In genomic region chr12:48815281-48816110, GRCh38 we compare ENCODE assay signal across 8 cellular contexts. TPM values are rescaled to one million over a fixed set of nuclear protein-coding genes. Genes with fewer than 3 reads are reported as not detected.
DNase-seq lines count a peak whose midpoint lies in the region; ATAC-seq and TF ChIP-seq lines count a peak whose summit lies in the region.

No MANE protein-coding gene starts in this region.

- H3K4me1 Mint-ChIP-seq in CD8-positive, alpha-beta T cell (ENCODE audit: low read depth), result peaks cover 36% of the 10 kb centered on the region
- H3K4me1 Mint-ChIP-seq in activated naive CD8-positive, alpha-beta T cell (ENCODE audit: low read depth), result peaks cover 30% of the 10 kb centered on the region
- peaks cover 31% of the 10 kb centered on the region for H3K4me1 Mint-ChIP-seq in glutamatergic neuron (ENCODE audit: low read depth, unreplicated experiment)

- H3K9ac ChIP-seq in HUES48 (ENCODE audit: low read depth, low read length) (no peak overlapping the region), NT2/D1 (ENCODE audit: insufficient read length, low read depth) (peak overlapping the region; percentile 90)

- no peaks in the 10 kb centered on the region for H3K27me3 ChIP-seq in CD8-positive, alpha-beta T cell (ENCODE audit: insufficient read depth, low read length)
- H3K27me3 ChIP-seq in HUES48 (ENCODE audit: control insufficient read depth, insufficient read depth, low read length), result peaks cover 56% of the 10 kb centered on the region
- peaks cover 23% of the 10 kb centered on the region for H3K27me3 ChIP-seq in NT2/D1 (ENCODE audit: insufficient read depth, insufficient read length)
- H3K27me3 ChIP-seq in neutrophil, result peaks cover 73% of the 10 kb centered on the region

- DNase-seq in CD8-positive, alpha-beta T cell, result no peak
- peak; percentile 68 for DNase-seq in NT2/D1 (ENCODE audit: low read depth, low spot score)
- DNase-seq in glutamatergic neuron, result peak; percentile 90

- TF ChIP-seq CTCF in CD8-positive, alpha-beta T cell (IDR thresholded peaks at IDR 0.05), result no peak
- TF ChIP-seq CTCF in glutamatergic neuron (IDR thresholded peaks at IDR 0.05; ENCODE audit: partially characterized antibody, unreplicated experiment) (no peak), neutrophil (IDR thresholded peaks at IDR 0.05) (no peak)

- no peaks in the 10 kb centered on the region for H3K9me3 ChIP-seq in CD8-positive, alpha-beta T cell (ENCODE audit: low read length)
- no peaks in the 10 kb centered on the region for H3K9me3 ChIP-seq in HUES48 (ENCODE audit: control insufficient read depth, insufficient read depth, low read length)
- no peaks in the 10 kb centered on the region for H3K9me3 ChIP-seq in NT2/D1 (ENCODE audit: insufficient read depth, low read length)
- no peaks in the 10 kb centered on the region for H3K9me3 ChIP-seq in neutrophil

- ATAC-seq in CD8-positive, alpha-beta T cell, result peak; percentile 6
- ATAC-seq in GM19372 (IDR thresholded peaks at IDR 0.05; ENCODE audit: low read depth, unreplicated experiment) (peak; percentile 4), GM18519 (IDR thresholded peaks at IDR 0.05; ENCODE audit: low FRiP score, unreplicated experiment) (no peak)

- peaks cover 8% of the 10 kb centered on the region for H3K27me3 Mint-ChIP-seq in CD8-positive, alpha-beta T cell (ENCODE audit: low read depth)
- H3K27me3 Mint-ChIP-seq in activated naive CD8-positive, alpha-beta T cell, result peaks cover 8% of the 10 kb centered on the region
- peaks cover 24% of the 10 kb centered on the region for H3K27me3 Mint-ChIP-seq in glutamatergic neuron (ENCODE audit: unreplicated experiment)

- H3K36me3 ChIP-seq in CD8-positive, alpha-beta T cell (ENCODE audit: insufficient read depth, low read length), result no peaks in the 10 kb centered on the region
- H3K36me3 ChIP-seq in HUES48 (ENCODE audit: control insufficient read depth, insufficient read depth, low read length) (no peaks in the 10 kb centered on the region), NT2/D1 (ENCODE audit: insufficient read depth, insufficient read length, low read length) (peaks cover 2% of the 10 kb centered on the region), neutrophil (no peaks in the 10 kb centered on the region)

- peaks cover 27% of the 10 kb centered on the region for H3K4me1 ChIP-seq in CD8-positive, alpha-beta T cell (ENCODE audit: insufficient read depth, low read length)
- peaks cover 24% of the 10 kb centered on the region for H3K4me1 ChIP-seq in HUES48 (ENCODE audit: control insufficient read depth, insufficient read depth, low read length)
- H3K4me1 ChIP-seq in NT2/D1 (ENCODE audit: insufficient read depth, insufficient read length), result peaks cover 37% of the 10 kb centered on the region
- peaks cover 33% of the 10 kb centered on the region in 2 experiments for H3K4me1 ChIP-seq in neutrophil (ENCODE audit: control insufficient read depth in 1 of 2, insufficient read depth in 1 of 2, low read depth in 1 of 2, low read length in 1 of 2)

- H3K36me3 Mint-ChIP-seq in CD8-positive, alpha-beta T cell, result no peaks in the 10 kb centered on the region
- no peaks in the 10 kb centered on the region for H3K36me3 Mint-ChIP-seq in activated naive CD8-positive, alpha-beta T cell
- peaks cover 4% of the 10 kb centered on the region for H3K36me3 Mint-ChIP-seq in glutamatergic neuron (ENCODE audit: unreplicated experiment)

- peak overlapping the region; percentile 88 for H3K4me3 ChIP-seq in CD8-positive, alpha-beta T cell (ENCODE audit: low read depth, low read length)
- peak overlapping the region; percentile 72 for H3K4me3 ChIP-seq in HUES48 (ENCODE audit: low read depth, low read length)
- H3K4me3 ChIP-seq in NT2/D1 (ENCODE audit: insufficient read length, low read depth), result peak overlapping the region; percentile 72
- peak overlapping the region; percentile 69 to 92 for H3K4me3 ChIP-seq in neutrophil (ENCODE audit: low read depth in 1 of 2, low read length in 1 of 2)

- H3K27ac Mint-ChIP-seq in CD8-positive, alpha-beta T cell, result no peak overlapping the region
- H3K27ac Mint-ChIP-seq in activated naive CD8-positive, alpha-beta T cell, result peak overlapping the region; percentile 28
- H3K27ac Mint-ChIP-seq in glutamatergic neuron (ENCODE audit: unreplicated experiment), result peak overlapping the region; percentile 96

- peak overlapping the region; percentile 88 for H3K4me3 Mint-ChIP-seq in CD8-positive, alpha-beta T cell
- peak overlapping the region; percentile 90 for H3K4me3 Mint-ChIP-seq in activated naive CD8-positive, alpha-beta T cell
- H3K4me3 Mint-ChIP-seq in glutamatergic neuron (ENCODE audit: unreplicated experiment), result peak overlapping the region; percentile 95

- no peaks in the 10 kb centered on the region for H3K9me3 Mint-ChIP-seq in CD8-positive, alpha-beta T cell
- no peaks in the 10 kb centered on the region for H3K9me3 Mint-ChIP-seq in activated naive CD8-positive, alpha-beta T cell (ENCODE audit: low read depth)
- H3K9me3 Mint-ChIP-seq in glutamatergic neuron (ENCODE audit: unreplicated experiment), result peaks cover 13% of the 10 kb centered on the region

- H3K27ac ChIP-seq in CD8-positive, alpha-beta T cell (ENCODE audit: low read depth, low read length), result no peak overlapping the region
- peak overlapping the region; percentile 6 for H3K27ac ChIP-seq in HUES48 (ENCODE audit: low read depth, low read length)
- H3K27ac ChIP-seq in neutrophil, result peak overlapping the region; percentile 55

- POLR2A ChIA-PET in CD8-positive, alpha-beta T cell (lab: Charles Lee), result interaction anchor here (0.9 to 1.6 kb wide), 2 partner anchors 37 to 50 kb away, joined by 4 read pairs; partner anchors contain the start of genes DDX23 and RND1

- intact Hi-C loops in CD8-positive, alpha-beta T cell (cut with DNase I, micrococcal nuclease), result no loop called here

- CTCF ChIA-PET in CD8-positive, alpha-beta T cell (lab: Charles Lee), result interaction anchor here (0.8 to 2.3 kb wide), 21 partner anchors 8 to 137 kb away, joined by 3 to 11 read pairs (median 4); partner anchors contain the start of genes ADCY6, DDX23 and RND1

RNA-seq across cellular contexts. Expression of gene CACNB3, which starts 2.8 kb away (rescaled TPM):
- total RNA-seq in CD8-positive, alpha-beta T cell, result 1 to 10 TPM; 3.2 to 4.2 TPM
- total RNA-seq in glutamatergic neuron (ENCODE audit: unreplicated experiment), result 155 TPM

RNA-seq across cellular contexts. Expression of gene ADCY6, which starts 26.6 kb away (rescaled TPM):
- total RNA-seq in CD8-positive, alpha-beta T cell, result not detected
- 17.4 TPM for total RNA-seq in glutamatergic neuron (ENCODE audit: unreplicated experiment)

RNA-seq across cellular contexts. Expression of gene DDX23, which starts 36.5 kb away (rescaled TPM):
- total RNA-seq in CD8-positive, alpha-beta T cell, result 10 to 100 TPM; 70.6 to 76.4 TPM
- 65.7 TPM for total RNA-seq in glutamatergic neuron (ENCODE audit: unreplicated experiment)

RNA-seq across cellular contexts. Expression of gene RND1, which starts 50.2 kb away (rescaled TPM):
- total RNA-seq in CD8-positive, alpha-beta T cell, result 10 to 100 TPM; 11.9 to 12.9 TPM
- 1.8 TPM for total RNA-seq in glutamatergic neuron (ENCODE audit: unreplicated experiment)

Comparison
In these comparisons a context has a peak if more than half of its experiments do, and no peak if none do; other contexts are left out.
1. DNase-seq: peak in NT2/D1 (single experiment) and glutamatergic neuron (single experiment); none in CD8-positive, alpha-beta T cell (0 of 7).
2. RNA of gene CACNB3, which starts 2.8 kb away (total RNA-seq): 155 TPM in glutamatergic neuron (single experiment); 3.2 to 4.2 TPM in CD8-positive, alpha-beta T cell; every median in the first group is over 10 times any median in the second.
3. RNA of gene ADCY6, which starts 26.6 kb away (total RNA-seq): 17.4 TPM in glutamatergic neuron (single experiment); not detected in CD8-positive, alpha-beta T cell; every median in the first group is over 10 times any median in the second.
4. Peak in every context shown above with its lines, with median percentiles within 50 percentile points of each other: H3K4me3 ChIP-seq and H3K4me3 Mint-ChIP-seq.